Comparison of ENCODE assay signal across 24 cellular contexts in the genomic region with DNA sequence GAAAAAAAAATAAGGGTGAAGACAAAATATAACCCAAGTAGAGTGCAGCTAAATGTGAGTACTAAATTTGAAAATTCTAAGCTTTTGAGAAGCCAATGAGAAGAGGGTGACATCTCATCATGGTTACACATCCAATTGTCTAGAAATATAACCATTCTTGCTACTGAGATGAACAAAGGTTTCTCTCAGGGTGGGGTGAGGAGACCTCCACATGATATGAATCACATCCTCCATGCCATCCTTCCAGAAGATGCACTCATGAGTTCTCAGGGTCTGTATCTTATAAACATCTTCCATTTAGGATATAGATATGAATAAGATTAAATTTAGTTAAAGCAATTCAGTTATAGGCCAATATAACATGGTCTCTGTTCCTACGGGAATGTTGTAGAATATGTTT. TPM values are rescaled to one million over a fixed set of nuclear protein-coding genes. Genes with fewer than 3 reads are reported as not detected.
A peak's percentile ranks its signal among the peaks of the same experiment; 100 is the strongest.
DNase-seq lines count a peak whose midpoint lies in the region; ATAC-seq and TF ChIP-seq lines count a peak whose summit lies in the region.
"Had no signal": no experiment of that assay in that cellular context is flagged by ENCODE, and none has a peak within 500 bp of the region (broad histone marks: within the 10 kb centered on the region; RNA-seq: fewer than 3 reads in every experiment).

No MANE protein-coding gene starts in this region.

- H3K9ac ChIP-seq in HCT116 (ENCODE audit: low read length) (no peak overlapping the region), fibroblast of lung (ENCODE audit: insufficient read depth, low read length) (no peak overlapping the region)
- H3K9ac ChIP-seq: BLaER1 had no signal

- RAD21 ChIA-PET in HCT116 (lab: Charles Lee; ENCODE audit: low non-redundant PET in 1 of 2, low total read pairs in 2 of 2, uncharacterized antibody in 2 of 2, unreplicated experiment in 2 of 2) = no interaction called here

- H3K4me3 ChIP-seq in HCT116 (replicated peaks in 1 of 2; ENCODE audit: low read depth in 1 of 2, low read length in 2 of 2) (no peak overlapping the region), SJSA1 (no peak overlapping the region), fibroblast of lung (replicated peaks in 1 of 4; ENCODE audit: control extremely low read depth in 1 of 4, insufficient read depth in 1 of 4, low read depth in 3 of 4, low read length in 4 of 4) (no peak overlapping the region)
- H3K4me3 ChIP-seq: BLaER1 had no signal

- in situ Hi-C loops in GM13977 (cut with MboI; ENCODE audit: low pct_unique_long_range_greater_than_20kb, low sequenced_read_pairs, unreplicated experiment) = no loop called here

- H4K20me1 ChIP-seq in HCT116 (ENCODE audit: insufficient read depth) (no peaks in the 10 kb centered on the region), fibroblast of lung (ENCODE audit: control insufficient read depth, extremely low read depth, insufficient read depth, low read length) (no peaks in the 10 kb centered on the region)
- H4K20me1 ChIP-seq: BLaER1 had no signal

- peak overlapping the region; percentile 84 for H2AFZ ChIP-seq in HCT116 (ENCODE audit: low read depth, low read length, poor library complexity, severe bottlenecking)
- H2AFZ ChIP-seq in fibroblast of lung (ENCODE audit: low read length) = no peak overlapping the region

- H3K9me3 Mint-ChIP-seq in Calu3 (ENCODE audit: low read depth, unreplicated experiment) = no peaks in the 10 kb centered on the region
- H3K9me3 Mint-ChIP-seq: CD4-positive, alpha-beta T cell had no signal

- TF ChIP-seq CTCF in Calu3 (IDR thresholded peaks at IDR 0.05; ENCODE audit: unreplicated experiment) (no peak), HCT116 (IDR thresholded peaks at IDR 0.05 in 2 of 3, conservative IDR thresholded peaks at IDR 0.05 in 1 of 3; ENCODE audit: borderline replicate concordance in 1 of 3, insufficient read depth in 1 of 3, low read depth in 2 of 3, low read length in 2 of 3) (no peak), fibroblast of lung (conservative IDR thresholded peaks at IDR 0.05 in 1 of 2, IDR thresholded peaks at IDR 0.05 in 1 of 2; ENCODE audit: low read depth in 1 of 2, low read length in 2 of 2) (no peak), GM13977 (IDR thresholded peaks at IDR 0.05; ENCODE audit: extremely low read depth, insufficient read depth, missing control alignments) (no peak)

- intact Hi-C loops in Calu3 (cut with micrococcal nuclease; ENCODE audit: unreplicated experiment) = loop anchor here (2.0 kb wide), 1 partner anchor 17 kb away; no protein-coding TSS in a partner anchor
- intact Hi-C loops in HCT116 (cut with micrococcal nuclease) = no loop called here

- H3K27ac ChIP-seq in HCT116 (ENCODE audit: low read depth, low read length) (no peak overlapping the region), SJSA1 (peak overlapping the region; percentile 28), fibroblast of lung (ENCODE audit: insufficient read depth, low read length) (peak overlapping the region; percentile 59)
- H3K27ac ChIP-seq: BLaER1 had no signal

- no peak overlapping the region for H3K4me3 Mint-ChIP-seq in Calu3 (ENCODE audit: low read depth, unreplicated experiment)
- H3K4me3 Mint-ChIP-seq: CD4-positive, alpha-beta T cell; T-helper 17 cell had no signal

- H3K36me3 ChIP-seq in HCT116 (ENCODE audit: control insufficient read depth in 1 of 2, insufficient read depth in 2 of 2, low read length in 2 of 2) (no peaks in the 10 kb centered on the region), SJSA1 (no peaks in the 10 kb centered on the region), fibroblast of lung (ENCODE audit: control insufficient read depth, insufficient read depth, low read length) (no peaks in the 10 kb centered on the region)
- H3K36me3 ChIP-seq: BLaER1 had no signal

- POLR2A ChIA-PET in HCT116 (lab: Charles Lee) = no interaction called here

- DNase-seq in Calu3 = no peak
- DNase-seq in HCT116 (ENCODE audit: low read depth, low spot score) = no peak
- no peak for DNase-seq in SJSA1 (ENCODE audit: low read depth in 1 of 2, low spot score in 2 of 2)
- no peak for DNase-seq in fibroblast of lung (ENCODE audit: low read depth in 2 of 2)
- DNase-seq in GM13977 (ENCODE audit: low spot score) = no peak
- DNase-seq in NCI-H187 (lab: John Stamatoyannopoulos, UW) = no peak
- DNase-seq in NCI-H1417 treated with DMSO at 0.1 percent for 48 hours (lab: John Stamatoyannopoulos, UW) = no peak
- DNase-seq: CD4-positive, alpha-beta T cell; GF-D8; H7; Karpas-422; NCI-H1092 treated with DMSO at 0.1 percent for 48 hours; NCI-H1436 treated with DMSO at 0.1 percent for 48 hours; NCI-H1930; NCI-H446; NCI-H524 treated with DMSO at 0.1 percent for 48 hours; NCI-H774; NK-92 treated with Interleukin-12 subunit alpha and Interleukin-12 subunit beta, amount 100 ng/mL, for 24 hours; RPMI8226; SHP77; T-helper 17 cell had no signal

- H3K27ac Mint-ChIP-seq in Calu3 (ENCODE audit: unreplicated experiment) = peak overlapping the region; percentile 99
- H3K27ac Mint-ChIP-seq: CD4-positive, alpha-beta T cell; T-helper 17 cell had no signal

- BruUV-seq in Calu3 (replicated peaks; lab: Mats Ljungman, UMichigan) (TSS peak; percentile 87), HCT116 (replicated peaks; lab: Mats Ljungman, UMichigan) (no TSS peak)

- H3K79me2 ChIP-seq in HCT116 (ENCODE audit: insufficient read depth, low read length) (no peaks in the 10 kb centered on the region), fibroblast of lung (ENCODE audit: control insufficient read depth, insufficient read depth, low read length) (no peaks in the 10 kb centered on the region)

- no peaks in the 10 kb centered on the region for H3K9me2 ChIP-seq in HCT116 (ENCODE audit: insufficient read depth)

- TF ChIP-seq POLR2A in HCT116 (IDR thresholded peaks at IDR 0.05; ENCODE audit: borderline replicate concordance, extremely low read depth, insufficient read depth, insufficient read length) = no peak

- CTCF ChIA-PET in Calu3 (lab: Charles Lee) = no interaction called here
- CTCF ChIA-PET in HCT116 (lab: Charles Lee) = no interaction called here

- no peaks in the 10 kb centered on the region for H3K9me3 ChIP-seq in HCT116 (ENCODE audit: control insufficient read depth in 1 of 2, insufficient read depth in 1 of 2, low read depth in 1 of 2, low read length in 2 of 2)
- H3K9me3 ChIP-seq in SJSA1 (replicated peaks) = no peaks in the 10 kb centered on the region
- H3K9me3 ChIP-seq in fibroblast of lung (ENCODE audit: control insufficient read depth, insufficient read depth, low read depth, low read length) = no peaks in the 10 kb centered on the region
- H3K9me3 ChIP-seq: BLaER1 had no signal

- H3K36me3 Mint-ChIP-seq in Calu3 (ENCODE audit: insufficient read depth, unreplicated experiment) = peaks cover 6% of the 10 kb centered on the region

- H3K4me2 ChIP-seq in HCT116 (ENCODE audit: low read length) = peak overlapping the region; percentile 33
- H3K4me2 ChIP-seq in fibroblast of lung (ENCODE audit: extremely low read depth, insufficient read depth, low read length) = no peak overlapping the region
- H3K4me2 ChIP-seq: BLaER1 had no signal

- no peak for TF ChIP-seq RAD21 in HCT116 (IDR thresholded peaks at IDR 0.05; ENCODE audit: low read depth)

- no peaks in the 10 kb centered on the region for H3K27me3 Mint-ChIP-seq in Calu3 (ENCODE audit: unreplicated experiment)
- H3K27me3 Mint-ChIP-seq: CD4-positive, alpha-beta T cell had no signal

- H3K4me1 Mint-ChIP-seq in Calu3 (ENCODE audit: low read depth, unreplicated experiment) = peaks cover 49% of the 10 kb centered on the region
- H3K4me1 Mint-ChIP-seq: T-helper 17 cell had no signal

- no peaks in the 10 kb centered on the region for H3K27me3 ChIP-seq in HCT116 (ENCODE audit: insufficient read depth, low read length)
- H3K27me3 ChIP-seq in SJSA1 (replicated peaks) = no peaks in the 10 kb centered on the region
- H3K27me3 ChIP-seq in fibroblast of lung (ENCODE audit: control insufficient read depth, insufficient read depth, low read length) = no peaks in the 10 kb centered on the region
- H3K27me3 ChIP-seq: BLaER1 had no signal

- no peak for ATAC-seq in HCT116
- ATAC-seq in GM21390 (IDR thresholded peaks at IDR 0.05; ENCODE audit: unreplicated experiment) = no peak
- ATAC-seq: PC-3, T-helper 17 cell had no signal

- peaks cover 0 to 29% of the 10 kb centered on the region in 2 experiments; a peak in 2 of 4 replicates for H3K4me1 ChIP-seq in HCT116 (ENCODE audit: control insufficient read depth in 1 of 2, insufficient read depth in 2 of 2, low read length in 2 of 2)
- H3K4me1 ChIP-seq in SJSA1 (replicated peaks) = peaks cover 32% of the 10 kb centered on the region
- H3K4me1 ChIP-seq in fibroblast of lung (ENCODE audit: control insufficient read depth, extremely low read depth, insufficient read depth, low read length) = peaks cover 6% of the 10 kb centered on the region
- H3K4me1 ChIP-seq: BLaER1 had no signal

TF ChIP-seq in HCT116, 20 proteins besides CTCF, POLR2A, EP300 and RAD21 (continues in another document):
- TF ChIP-seq JUND (IDR thresholded peaks at IDR 0.05) = no peak
- no peak for TF ChIP-seq SRF (IDR thresholded peaks at IDR 0.05; ENCODE audit: low read depth)
- TF ChIP-seq ELF1 (IDR thresholded peaks at IDR 0.05; ENCODE audit: borderline replicate concordance, low read depth) = no peak
- no peak for TF ChIP-seq EZH2phosphoT487 (IDR thresholded peaks at IDR 0.05; ENCODE audit: borderline replicate concordance)
- TF ChIP-seq POLR2AphosphoS5 (IDR thresholded peaks at IDR 0.05; ENCODE audit: low read depth, low read length) = no peak
- TF ChIP-seq CEBPB (IDR thresholded peaks at IDR 0.05; ENCODE audit: low read depth) = no peak
- no peak for TF ChIP-seq TCF7L2 (IDR thresholded peaks at IDR 0.05; ENCODE audit: borderline replicate concordance, extremely low read depth, insufficient read depth, insufficient read length)
- TF ChIP-seq ZFX (IDR thresholded peaks at IDR 0.05) = no peak

RNA-seq across cellular contexts. Expression of a gene that starts 38.9 kb away (rescaled TPM):
- total RNA-seq in Calu3 (2022) (31.2 and 40.2 TPM in 2 replicates), HCT116 (2021; ENCODE audit: unreplicated experiment) (19.5 TPM), fibroblast of lung (4.6 and 9.7 TPM in 2 replicates)
- polyA plus RNA-seq in HCT116 (2012) = 7.7 and 8.0 TPM in 2 replicates
- 11.6 and 22.1 TPM in 2 replicates for total RNA-seq in SJSA1 (2014; rRNA removed; shearing (Covaris generic))
- polyA plus RNA-seq in fibroblast of lung = 3.6 and 12.9 TPM in 2 replicates
- 2.3 and 6.9 TPM in 2 replicates for polyA plus RNA-seq in fibroblast of lung (2012)
- polyA minus RNA-seq in fibroblast of lung (ENCODE audit: low replicate concordance) = 4.2 and 27.6 TPM in 2 replicates
